Comparison of ENCODE assay signal across 1 cellular context in genomic region chr6:88166493-88166900, GRCh38.
TF ChIP-seq lines count a peak whose summit lies in the region.

No MANE protein-coding gene starts in this region.

TF ChIP-seq in H1, 55 proteins besides CTCF, POLR2A, EP300 and RAD21 (continued from another document):
- 0 out of 2 replicates have a peak, but pooled peaks have one; percentile 3 for TF ChIP-seq TAF1 (IDR thresholded peaks at IDR 0.05; ENCODE audit: low read depth, low read length)
- 0 out of 2 replicates have a peak, but pooled peaks have one; percentile 14 for TF ChIP-seq RXRA (IDR thresholded peaks at IDR 0.05; ENCODE audit: insufficient read depth, low read depth, low read length)
- no peak for TF ChIP-seq SAP30 (IDR thresholded peaks at IDR 0.05; ENCODE audit: insufficient read depth, insufficient replicate concordance, low read length)
- TF ChIP-seq, protein P1, sequence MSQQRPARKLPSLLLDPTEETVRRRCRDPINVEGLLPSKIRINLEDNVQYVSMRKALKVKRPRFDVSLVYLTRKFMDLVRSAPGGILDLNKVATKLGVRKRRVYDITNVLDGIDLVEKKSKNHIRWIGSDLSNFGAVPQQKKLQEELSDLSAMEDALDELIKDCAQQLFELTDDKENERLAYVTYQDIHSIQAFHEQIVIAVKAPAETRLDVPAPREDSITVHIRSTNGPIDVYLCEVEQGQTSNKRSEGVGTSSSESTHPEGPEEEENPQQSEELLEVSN (IDR thresholded peaks at IDR 0.05): 0 out of 2 replicates have a peak, but pooled peaks have one; percentile 28
- peak; percentile 17; the same call in 1 of the 2 replicates for TF ChIP-seq CREB1 (IDR thresholded peaks at IDR 0.05)
